In genomic region chr12:53005986-53006809, GRCh38 we compare ENCODE assay signal across 8 cellular contexts. TPM values are rescaled to one million over a fixed set of nuclear protein-coding genes. Genes with fewer than 3 reads are reported as not detected.
A peak's percentile ranks its signal among the peaks of the same experiment; 100 is the strongest.
DNase-seq lines count a peak whose midpoint lies in the region; TF ChIP-seq lines count a peak whose summit lies in the region.

TSS of gene EIF4B (plus strand) at chr12:53006456. CDS start at chr12:53006484, 28 bp downstream.

- no peaks in the 10 kb centered on the region for H3K9me3 ChIP-seq in H9 (ENCODE audit: control insufficient read depth, low read depth, low read length)
- no peaks in the 10 kb centered on the region for H3K9me3 ChIP-seq in MG63

- H3K27me3 Mint-ChIP-seq in H9 (ENCODE audit: low read depth) (no peaks in the 10 kb centered on the region; the same call in 1 of the 2 replicates), nephron (ENCODE audit: low read depth) (no peaks in the 10 kb centered on the region)
- H3K27me3 Mint-ChIP-seq in stimulated activated naive CD8-positive, alpha-beta T cell treated with anti-CD3 and anti-CD28 coated beads, Interleukin-15, Interleukin-2, amounts not matched to agents 100 ng/mL and 50 ng/mL, for 24 hours = peaks cover 2% of the 10 kb centered on the region

- H3K14ac ChIP-seq in H9 (ENCODE audit: insufficient read depth, low read length) = peak within 1 kb of the TSS; percentile 98

- peak within 1 kb of the TSS; percentile 98 for H3K9ac ChIP-seq in H9 (ENCODE audit: extremely low read depth, insufficient read length, low read length)

- H3K4ac ChIP-seq in H9 (ENCODE audit: low read depth, low read length) = peak within 1 kb of the TSS; percentile 64; the same call in 1 of the 2 replicates

- no CpG with 5 or more reads among the region's 64 CpGs for WGBS in H9 (ENCODE audit: extremely low coverage, insufficient read length, low lambda C conversion rate)

- peaks cover 34 to 43% of the 10 kb centered on the region in 2 experiments for H3K4me1 Mint-ChIP-seq in H9
- H3K4me1 Mint-ChIP-seq in nephron = peaks cover 46% of the 10 kb centered on the region
- H3K4me1 Mint-ChIP-seq in stimulated activated naive CD8-positive, alpha-beta T cell treated with anti-CD3 and anti-CD28 coated beads, Interleukin-15, Interleukin-2, amounts not matched to agents 100 ng/mL and 50 ng/mL, for 24 hours (ENCODE audit: low read depth) = peaks cover 63% of the 10 kb centered on the region

- peaks cover 5% of the 10 kb centered on the region; the same call in 1 of the 2 replicates for H3K4me1 ChIP-seq in H9 (ENCODE audit: insufficient read depth, low read length)

- no peak within 1 kb of the TSS for H2AFZ ChIP-seq in H9 (ENCODE audit: low read length)

- peak within 1 kb of the TSS; percentile 97 for H3K18ac ChIP-seq in H9 (ENCODE audit: insufficient read length, low read depth, low read length)

- H2AK5ac ChIP-seq in H9 (ENCODE audit: insufficient read length, low read length) = peak within 1 kb of the TSS; percentile 24

- peak within 1 kb of the TSS; percentile 84 for H2BK120ac ChIP-seq in H9 (ENCODE audit: low read depth, low read length, poor library complexity, severe bottlenecking)

- peaks cover 38% of the 10 kb centered on the region for H3K79me2 ChIP-seq in H9 (ENCODE audit: insufficient read depth, low read length)

- peak within 1 kb of the TSS; percentile 97 for H2BK5ac ChIP-seq in H9 (ENCODE audit: insufficient read length, low read length)

- H3K27me3 ChIP-seq in H9 (ENCODE audit: insufficient read depth, low read length) = no peaks in the 10 kb centered on the region
- H3K27me3 ChIP-seq in MG63 = no peaks in the 10 kb centered on the region

- no peak within 1 kb of the TSS for H2BK20ac ChIP-seq in H9 (ENCODE audit: low read depth, low read length, poor library complexity, severe bottlenecking)

- H4K5ac ChIP-seq in H9 (ENCODE audit: insufficient read length, low read depth, low read length) = peak within 1 kb of the TSS; percentile 98

- no peaks in the 10 kb centered on the region for H3K79me1 ChIP-seq in H9 (ENCODE audit: insufficient read depth, low read depth, low read length, poor library complexity, severe bottlenecking)

- no peak within 1 kb of the TSS for H3K23ac ChIP-seq in H9 (ENCODE audit: insufficient read length, low read depth, low read length)

- H4K20me1 ChIP-seq in H9 (ENCODE audit: control insufficient read depth, insufficient read depth, insufficient read length) = no peaks in the 10 kb centered on the region

- DNase-seq in ELR (ENCODE audit: low read depth) (peak; percentile 100), H9 (peak; percentile 100), MG63 (peak; percentile 100), SHP77 treated with DMSO at 0.1 percent for 48 hours (lab: John Stamatoyannopoulos, UW) (peak; percentile 97), fibroblast of pulmonary artery (ENCODE audit: low read depth) (peak; percentile 100)
- DNase-seq in activated effector memory CD4-positive, alpha-beta T cell treated with anti-CD3 and anti-CD28 coated beads, Interleukin-2, amount 50 U/mL, for 16 hours = peak; percentile 100

- H3K56ac ChIP-seq in H9 (ENCODE audit: insufficient read length, low read depth, low read length) = peak within 1 kb of the TSS; percentile 60

- H4K91ac ChIP-seq in H9 (ENCODE audit: insufficient read length, low read depth, low read length) = peak within 1 kb of the TSS; percentile 30

- no peak within 1 kb of the TSS for H2BK15ac ChIP-seq in H9 (ENCODE audit: low read depth, low read length)

- no peak within 1 kb of the TSS for H2BK12ac ChIP-seq in H9 (ENCODE audit: insufficient read length, low read depth, low read length)

- H3K4me2 ChIP-seq in H9 (ENCODE audit: insufficient read depth, insufficient read length, low read length) = peak within 1 kb of the TSS; percentile 86

- H3K23me2 ChIP-seq in H9 (ENCODE audit: insufficient read length, low read depth, low read length, poor library complexity, severe bottlenecking) = peaks cover 3% of the 10 kb centered on the region

- TF ChIP-seq CTCF in H9 (conservative IDR thresholded peaks at IDR 0.05) = no peak
- TF ChIP-seq CTCF in fibroblast of pulmonary artery (IDR thresholded peaks at IDR 0.05; ENCODE audit: low read length, missing control alignments) = no peak
- no peak for TF ChIP-seq CTCF in nephron (IDR thresholded peaks at IDR 0.05; ENCODE audit: unreplicated experiment in 3 of 3)

- H3K27ac ChIP-seq in H9 (ENCODE audit: insufficient read length, low read depth, low read length) = peak within 1 kb of the TSS; percentile 92

- H3K9me3 Mint-ChIP-seq in H9 (peaks cover 0 to 2% of the 10 kb centered on the region in 2 experiments; a peak in 2 of 5 replicates), nephron (no peaks in the 10 kb centered on the region)
- no peaks in the 10 kb centered on the region for H3K9me3 Mint-ChIP-seq in stimulated activated naive CD8-positive, alpha-beta T cell treated with anti-CD3 and anti-CD28 coated beads, Interleukin-15, Interleukin-2, amounts not matched to agents 100 ng/mL and 50 ng/mL, for 24 hours

- peak within 1 kb of the TSS; percentile 48 for H3T11ph ChIP-seq in H9 (ENCODE audit: low read length)

- H3K4me3 ChIP-seq in MG63 (peak within 1 kb of the TSS; percentile 94), fibroblast of pulmonary artery (replicated peaks; ENCODE audit: low read depth, low read length) (peak within 1 kb of the TSS; percentile 100)

- peaks cover 31 to 39% (median 33%) of the 10 kb centered on the region in 3 experiments for H3K36me3 Mint-ChIP-seq in H9 (ENCODE audit: insufficient read depth in 1 of 3, low read depth in 3 of 3)
- H3K36me3 Mint-ChIP-seq in nephron (ENCODE audit: low read depth) = peaks cover 24% of the 10 kb centered on the region
- peaks cover 48% of the 10 kb centered on the region for H3K36me3 Mint-ChIP-seq in stimulated activated naive CD8-positive, alpha-beta T cell treated with anti-CD3 and anti-CD28 coated beads, Interleukin-15, Interleukin-2, amounts not matched to agents 100 ng/mL and 50 ng/mL, for 24 hours (ENCODE audit: low read depth)

- H3K36me3 ChIP-seq in MG63 = peaks cover 42% of the 10 kb centered on the region

- H3K4me3 Mint-ChIP-seq in H9 (peak within 1 kb of the TSS; percentile 95 to 99), nephron (peak within 1 kb of the TSS; percentile 97 to 99 (median 99))
- peak within 1 kb of the TSS; percentile 91 for H3K4me3 Mint-ChIP-seq in stimulated activated naive CD8-positive, alpha-beta T cell treated with anti-CD3 and anti-CD28 coated beads, Interleukin-15, Interleukin-2, amounts not matched to agents 100 ng/mL and 50 ng/mL, for 24 hours

- H3K27ac Mint-ChIP-seq in H9 (peak within 1 kb of the TSS; percentile 100), nephron (peak within 1 kb of the TSS; percentile 96 to 99 (median 98))
- H3K27ac Mint-ChIP-seq in stimulated activated naive CD8-positive, alpha-beta T cell treated with anti-CD3 and anti-CD28 coated beads, Interleukin-15, Interleukin-2, amounts not matched to agents 100 ng/mL and 50 ng/mL, for 24 hours = peak within 1 kb of the TSS; percentile 95

- peak within 1 kb of the TSS; percentile 94 for H4K8ac ChIP-seq in H9 (replicated peaks; ENCODE audit: insufficient read length, low read depth, low read length)

RNA-seq across cellular contexts. Expression of gene EIF4B, which starts in this region (rescaled TPM):
- total RNA-seq in H9 (2021) = 713 and 723 TPM in 2 replicates
- total RNA-seq in MG63 (2014; rRNA removed; shearing (Covaris generic); ENCODE audit: low replicate concordance) = 684 and 692 TPM in 2 replicates

Comparison
In these comparisons a context has a peak if more than half of its experiments do, and no peak if none do; other contexts are left out.
1. Peak in every context shown above with its lines: DNase-seq, H3K4me3 ChIP-seq and H3K27ac ChIP-seq.